ENCODE assay signal across 1 cellular context in the genomic region with DNA sequence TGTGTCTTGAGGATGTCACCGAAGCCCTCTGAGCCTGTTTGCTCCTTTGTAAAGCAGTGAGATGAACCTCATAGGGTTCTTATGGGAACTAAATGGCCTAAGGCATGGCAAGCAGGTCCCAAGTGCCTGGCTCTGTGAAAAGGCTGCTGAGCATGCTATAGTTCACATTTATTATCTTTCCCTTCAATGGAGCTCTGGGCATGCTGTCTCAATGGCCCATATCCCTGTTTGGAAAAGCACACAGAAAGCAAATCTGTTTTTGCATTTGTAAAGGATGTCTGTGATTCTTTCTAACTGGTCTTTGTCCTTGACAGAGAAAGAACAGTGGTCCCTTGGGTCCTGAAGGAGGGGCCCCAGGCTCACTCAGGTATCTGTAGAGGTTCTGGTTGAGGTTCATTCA.
TF ChIP-seq lines count a peak whose summit lies in the region.

No MANE protein-coding gene starts in this region.

TF ChIP-seq in HepG2, 621 proteins besides CTCF, POLR2A, EP300 and RAD21:
- TF ChIP-seq KDM6A (CRISPR knock-in tag; IDR thresholded peaks at IDR 0.05; ENCODE audit: low read depth) (no peak), ZNF12 (CRISPR knock-in tag; IDR thresholded peaks at IDR 0.05) (no peak), PCBP1 (IDR thresholded peaks at IDR 0.05; ENCODE audit: borderline replicate concordance, low read depth, low read length) (no peak), HDAC2 (CRISPR knock-in tag; IDR thresholded peaks at IDR 0.05) (no peak), TCF7L2 (IDR thresholded peaks at IDR 0.05; ENCODE audit: low read depth, low read length) (no peak), RFX3 (CRISPR knock-in tag; IDR thresholded peaks at IDR 0.05) (no peak), ZNF24 (IDR thresholded peaks at IDR 0.05) (no peak), ZBTB7B (CRISPR knock-in tag; IDR thresholded peaks at IDR 0.05) (no peak), ZNF766 (CRISPR knock-in tag; IDR thresholded peaks at IDR 0.05; ENCODE audit: borderline replicate concordance) (no peak), SRSF4 (IDR thresholded peaks at IDR 0.05; ENCODE audit: low read depth, low read length, poor library complexity, severe bottlenecking) (no peak), ETV6 (CRISPR knock-in tag; conservative IDR thresholded peaks at IDR 0.05) (no peak), GFI1 (CRISPR knock-in tag; IDR thresholded peaks at IDR 0.05; ENCODE audit: borderline replicate concordance) (no peak), ZFP41 (CRISPR knock-in tag; IDR thresholded peaks at IDR 0.05; ENCODE audit: borderline replicate concordance) (no peak)
- TF ChIP-seq, protein P1, sequence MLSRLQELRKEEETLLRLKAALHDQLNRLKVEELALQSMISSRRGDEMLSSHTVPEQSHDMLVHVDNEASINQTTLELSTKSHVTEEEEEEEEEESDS (CRISPR knock-in tag; IDR thresholded peaks at IDR 0.05; ENCODE audit: borderline replicate concordance): no peak
- TF ChIP-seq, protein P2, sequence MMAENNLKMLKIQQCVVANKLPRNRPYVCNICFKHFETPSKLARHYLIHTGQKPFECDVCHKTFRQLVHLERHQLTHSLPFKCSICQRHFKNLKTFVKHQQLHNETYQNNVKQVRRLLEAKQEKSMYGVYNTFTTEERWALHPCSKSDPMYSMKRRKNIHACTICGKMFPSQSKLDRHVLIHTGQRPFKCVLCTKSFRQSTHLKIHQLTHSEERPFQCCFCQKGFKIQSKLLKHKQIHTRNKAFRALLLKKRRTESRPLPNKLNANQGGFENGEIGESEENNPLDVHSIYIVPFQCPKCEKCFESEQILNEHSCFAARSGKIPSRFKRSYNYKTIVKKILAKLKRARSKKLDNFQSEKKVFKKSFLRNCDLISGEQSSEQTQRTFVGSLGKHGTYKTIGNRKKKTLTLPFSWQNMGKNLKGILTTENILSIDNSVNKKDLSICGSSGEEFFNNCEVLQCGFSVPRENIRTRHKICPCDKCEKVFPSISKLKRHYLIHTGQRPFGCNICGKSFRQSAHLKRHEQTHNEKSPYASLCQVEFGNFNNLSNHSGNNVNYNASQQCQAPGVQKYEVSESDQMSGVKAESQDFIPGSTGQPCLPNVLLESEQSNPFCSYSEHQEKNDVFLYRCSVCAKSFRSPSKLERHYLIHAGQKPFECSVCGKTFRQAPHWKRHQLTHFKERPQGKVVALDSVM (CRISPR knock-in tag; IDR thresholded peaks at IDR 0.05): no peak
- TF ChIP-seq, protein P3, sequence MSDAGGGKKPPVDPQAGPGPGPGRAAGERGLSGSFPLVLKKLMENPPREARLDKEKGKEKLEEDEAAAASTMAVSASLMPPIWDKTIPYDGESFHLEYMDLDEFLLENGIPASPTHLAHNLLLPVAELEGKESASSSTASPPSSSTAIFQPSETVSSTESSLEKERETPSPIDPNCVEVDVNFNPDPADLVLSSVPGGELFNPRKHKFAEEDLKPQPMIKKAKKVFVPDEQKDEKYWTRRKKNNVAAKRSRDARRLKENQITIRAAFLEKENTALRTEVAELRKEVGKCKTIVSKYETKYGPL (CRISPR knock-in tag; IDR thresholded peaks at IDR 0.05): no peak
- TF ChIP-seq, protein P4, sequence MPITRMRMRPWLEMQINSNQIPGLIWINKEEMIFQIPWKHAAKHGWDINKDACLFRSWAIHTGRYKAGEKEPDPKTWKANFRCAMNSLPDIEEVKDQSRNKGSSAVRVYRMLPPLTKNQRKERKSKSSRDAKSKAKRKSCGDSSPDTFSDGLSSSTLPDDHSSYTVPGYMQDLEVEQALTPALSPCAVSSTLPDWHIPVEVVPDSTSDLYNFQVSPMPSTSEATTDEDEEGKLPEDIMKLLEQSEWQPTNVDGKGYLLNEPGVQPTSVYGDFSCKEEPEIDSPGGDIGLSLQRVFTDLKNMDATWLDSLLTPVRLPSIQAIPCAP (CRISPR knock-in tag; IDR thresholded peaks at IDR 0.05; ENCODE audit: low read depth): no peak
- TF ChIP-seq, protein P5, sequence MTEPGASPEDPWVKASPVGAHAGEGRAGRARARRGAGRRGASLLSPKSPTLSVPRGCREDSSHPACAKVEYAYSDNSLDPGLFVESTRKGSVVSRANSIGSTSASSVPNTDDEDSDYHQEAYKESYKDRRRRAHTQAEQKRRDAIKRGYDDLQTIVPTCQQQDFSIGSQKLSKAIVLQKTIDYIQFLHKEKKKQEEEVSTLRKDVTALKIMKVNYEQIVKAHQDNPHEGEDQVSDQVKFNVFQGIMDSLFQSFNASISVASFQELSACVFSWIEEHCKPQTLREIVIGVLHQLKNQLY (CRISPR knock-in tag; IDR thresholded peaks at IDR 0.05): no peak
- TF ChIP-seq, protein P6, sequence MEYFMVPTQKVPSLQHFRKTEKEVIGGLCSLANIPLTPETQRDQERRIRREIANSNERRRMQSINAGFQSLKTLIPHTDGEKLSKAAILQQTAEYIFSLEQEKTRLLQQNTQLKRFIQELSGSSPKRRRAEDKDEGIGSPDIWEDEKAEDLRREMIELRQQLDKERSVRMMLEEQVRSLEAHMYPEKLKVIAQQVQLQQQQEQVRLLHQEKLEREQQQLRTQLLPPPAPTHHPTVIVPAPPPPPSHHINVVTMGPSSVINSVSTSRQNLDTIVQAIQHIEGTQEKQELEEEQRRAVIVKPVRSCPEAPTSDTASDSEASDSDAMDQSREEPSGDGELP (IDR thresholded peaks at IDR 0.05; ENCODE audit: borderline replicate concordance, low read depth): no peak
